In the genomic region with DNA sequence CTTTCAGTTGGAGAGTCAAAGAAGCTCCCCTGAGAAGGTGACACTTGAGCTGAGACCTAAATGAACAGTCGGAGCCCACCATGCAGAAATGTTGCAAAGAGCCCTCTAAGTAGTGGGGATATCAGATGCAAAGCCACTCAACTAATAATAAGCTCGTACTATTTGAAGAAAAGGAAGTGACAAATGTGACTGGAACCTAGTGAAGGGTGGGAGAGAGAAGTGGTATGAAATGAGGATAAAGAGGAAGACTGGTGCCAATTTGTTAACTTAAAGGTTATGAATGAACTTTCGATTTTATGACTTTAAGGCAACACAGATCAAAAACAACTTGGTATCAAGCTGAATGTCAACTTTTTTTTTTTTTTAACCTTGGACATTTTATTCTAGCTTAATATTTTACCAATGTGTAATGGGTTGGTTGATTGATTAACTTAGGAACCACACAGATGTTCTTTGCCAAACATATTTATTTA, we compare ENCODE assay signal across 9 cellular contexts. TPM values are rescaled to one million over a fixed set of nuclear protein-coding genes. Genes with fewer than 3 reads are reported as not detected.
A peak's percentile ranks its signal among the peaks of the same experiment; 100 is the strongest.
DNase-seq lines count a peak whose midpoint lies in the region; ATAC-seq, FAIRE-seq and TF ChIP-seq lines count a peak whose summit lies in the region.
"Had no signal": no experiment of that assay in that cellular context is flagged by ENCODE, and none has a peak within 500 bp of the region (broad histone marks: within the 10 kb centered on the region; RNA-seq: fewer than 3 reads in every experiment).

No MANE protein-coding gene starts in this region.

- TF ChIP-seq RAD21 in GM12878 (IDR thresholded peaks at IDR 0.05; ENCODE audit: insufficient read depth, low read depth, low read length) = no peak

- 9% methylated on average over 3 of the region's 3 CpGs for WGBS in GM12878 (ENCODE audit: insufficient coverage, insufficient replicate concordance, low lambda C conversion rate, missing lambda C conversion rate)

- H3K4me1 Mint-ChIP-seq in MCF 10A (ENCODE audit: insufficient read depth, unreplicated experiment) (peaks cover 22% of the 10 kb centered on the region), T-cell (peaks cover 35 to 51% (median 37%) of the 10 kb centered on the region in 3 donors)

- TF ChIP-seq POLR2A in breast epithelium (IDR thresholded peaks at IDR 0.05) (no peak), GM12878 (IDR thresholded peaks at IDR 0.05; ENCODE audit: low read depth, low read length) (no peak), uterus (IDR thresholded peaks at IDR 0.05) (no peak)

- H3K36me3 ChIP-seq in breast epithelium (no peaks in the 10 kb centered on the region), GM12878 (ENCODE audit: control insufficient read depth in 2 of 2, insufficient read depth in 2 of 2, low read length in 1 of 2) (no peaks in the 10 kb centered on the region; a peak in 1 of 4 replicates), uterus (no peaks in the 10 kb centered on the region)

- H2AFZ ChIP-seq in GM12878 (ENCODE audit: control insufficient read depth, low read depth, low read length) = peak overlapping the region; percentile 43

- RAD21 ChIA-PET in GM12878 (lab: Charles Lee; ENCODE audit: unreplicated experiment) = interaction anchor here (0.6 to 6.8 kb wide), 8 partner anchors 9 to 192 kb away, joined by 3 to 134 read pairs (median 4); a partner anchor contains a TSS

- H4K20me1 ChIP-seq in GM12878 (ENCODE audit: control insufficient read depth, insufficient read depth) = no peaks in the 10 kb centered on the region

- H3K9me3 Mint-ChIP-seq in MCF 10A (ENCODE audit: unreplicated experiment) (no peaks in the 10 kb centered on the region), T-cell (no peaks in the 10 kb centered on the region)

- peak; percentile 31 for FAIRE-seq in GM12878 (lab: Jason Lieb, UNC)

- H3K27ac Mint-ChIP-seq in MCF 10A (ENCODE audit: low read depth, unreplicated experiment) = peak overlapping the region; percentile 43
- no peak overlapping the region for H3K27ac Mint-ChIP-seq in T-cell

- DNase-seq in MCF 10A (ENCODE audit: unreplicated experiment) (no peak), breast epithelium (ENCODE audit: low spot score in 2 of 2) (no peak), GM12878 (ENCODE audit: low read depth, low spot score) (peak; percentile 55), uterus (no peak), T-cell (no peak), NCI-H526 treated with DMSO at 0.1 percent for 48 hours (lab: John Stamatoyannopoulos, UW) (no peak)
- DNase-seq: foreskin melanocyte had no signal

- no peaks in the 10 kb centered on the region for H3K27me3 ChIP-seq in breast epithelium
- no peaks in the 10 kb centered on the region for H3K27me3 ChIP-seq in GM12878 (replicated peaks in 1 of 2; ENCODE audit: control insufficient read depth in 2 of 2, insufficient read depth in 2 of 2, low read length in 1 of 2)
- H3K27me3 ChIP-seq in uterus = no peaks in the 10 kb centered on the region

- BruUV-seq in MCF 10A (replicated peaks; lab: Mats Ljungman, UMichigan) (no TSS peak), GM12878 (replicated peaks; lab: Mats Ljungman, UMichigan) (no TSS peak)

- H3K4me1 ChIP-seq in breast epithelium (no peaks in the 10 kb centered on the region), GM12878 (ENCODE audit: control insufficient read depth, insufficient read depth, low read length) (peaks cover 13% of the 10 kb centered on the region; the same call in 1 of the 2 replicates), uterus (peaks cover 4 to 8% of the 10 kb centered on the region in 2 donors)

- CTCF ChIA-PET in MCF 10A (lab: Yijun Ruan, JAX) (interaction anchor here (0.5 to 1.9 kb wide), 11 partner anchors 11 to 889 kb away, joined by 3 to 7 read pairs (median 4); no protein-coding TSS in a partner anchor), GM12878 (lab: Yijun Ruan, JAX) (interaction anchor here (0.5 to 6.2 kb wide), 8 partner anchors 9 to 900 kb away, joined by 3 to 74 read pairs (median 4); a partner anchor contains a TSS), T-cell (lab: Charles Lee) (interaction anchor here in 1 of 2 donors (0.6 to 1.1 kb wide), 3 partner anchors 12 to 22 kb away, joined by 3 read pairs; no protein-coding TSS in a partner anchor)

- ATAC-seq in HG03135 (IDR thresholded peaks at IDR 0.05; ENCODE audit: unreplicated experiment) (peak; percentile 45), GM12878 (peak; percentile 65), T-cell (replicated peaks in 1 of 4) (no peak), HG03439 (IDR thresholded peaks at IDR 0.05; ENCODE audit: unreplicated experiment) (no peak)

- H3K4me2 ChIP-seq in GM12878 (ENCODE audit: control insufficient read depth, insufficient read depth) = peak overlapping the region; percentile 92

- H3K36me3 Mint-ChIP-seq in MCF 10A (ENCODE audit: insufficient read depth, unreplicated experiment) (peaks cover 44% of the 10 kb centered on the region), T-cell (peaks cover 47% of the 10 kb centered on the region)

- SMC1A ChIA-PET in GM12878 (lab: Charles Lee; ENCODE audit: uncharacterized antibody, unreplicated experiment) = interaction anchor here (0.6 to 6.5 kb wide), 10 partner anchors 10 to 408 kb away, joined by 3 to 173 read pairs (median 5); a partner anchor contains a TSS

- TF ChIP-seq CTCF in MCF 10A (IDR thresholded peaks at IDR 0.05; ENCODE audit: unreplicated experiment) (no peak), breast epithelium (IDR thresholded peaks at IDR 0.05) (no peak), GM12878 (IDR thresholded peaks at IDR 0.05 in 2 of 3, conservative IDR thresholded peaks at IDR 0.05 in 1 of 3; ENCODE audit: control insufficient read depth in 2 of 3, extremely low read depth in 1 of 3, insufficient read depth in 1 of 3, low read depth in 3 of 3, low read length in 3 of 3) (no peak), uterus (IDR thresholded peaks at IDR 0.05) (no peak)

- H3K27ac ChIP-seq in breast epithelium (no peak overlapping the region), GM12878 (ENCODE audit: control insufficient read depth, insufficient read depth) (peak overlapping the region; percentile 87), uterus (peak overlapping the region; percentile 73 to 85)

- H3K27me3 Mint-ChIP-seq in MCF 10A (ENCODE audit: insufficient read depth, unreplicated experiment) (no peaks in the 10 kb centered on the region), T-cell (no peaks in the 10 kb centered on the region)

- peaks cover 53% of the 10 kb centered on the region for H3K79me2 ChIP-seq in GM12878 (ENCODE audit: control insufficient read depth, insufficient read depth, low read length)

- H3K9ac ChIP-seq in GM12878 (ENCODE audit: control insufficient read depth, insufficient read depth, low read length) = peak overlapping the region; percentile 46; the same call in 1 of the 2 replicates

- POLR2A ChIA-PET in MCF 10A (lab: Yijun Ruan, JAX) (interaction anchor here (0.7 to 6.2 kb wide), 5 partner anchors 9 to 903 kb away, joined by 3 to 93 read pairs (median 11); a partner anchor contains a TSS), GM12878 (lab: Charles Lee) (interaction anchor here (0.9 to 7.1 kb wide), 3 partner anchors 8 to 98 kb away, joined by 3 to 98 read pairs (median 4); a partner anchor contains a TSS), T-cell (lab: Charles Lee) (interaction anchor here in 1 of 2 donors (0.6 to 1.3 kb wide), 2 partner anchors 12 kb away, joined by 3 to 4 read pairs; no protein-coding TSS in a partner anchor)

- no peak for TF ChIP-seq EP300 in GM12878 (IDR thresholded peaks at IDR 0.05; ENCODE audit: borderline replicate concordance in 1 of 2, control insufficient read depth in 1 of 2, low read depth in 2 of 2, low read length in 2 of 2)

- intact Hi-C loops in MCF 10A (cut with micrococcal nuclease) = no loop called here
- intact Hi-C loops in breast epithelium (cut with DNase I; ENCODE audit: low total_unique reads) = no loop called here
- intact Hi-C loops in GM12878 (cut with micrococcal nuclease; ENCODE audit: unreplicated experiment) = loop anchor here (2.0 to 5.0 kb wide), 3 partner anchors 14 to 274 kb away; no protein-coding TSS in a partner anchor
- intact Hi-C loops in uterus (cut with DNase I; ENCODE audit: low total_unique reads) = no loop called here

- H3K4me3 Mint-ChIP-seq in MCF 10A (ENCODE audit: unreplicated experiment) (no peak overlapping the region), T-cell (no peak overlapping the region)

- H3K4me3 ChIP-seq in breast epithelium (no peak overlapping the region), GM12878 (peak overlapping the region; percentile 37; the same call in 1 of the 2 replicates), uterus (no peak overlapping the region)

- in situ Hi-C loops in GM12878 (cut with MboI) = loop anchor here (25.0 kb wide), 1 partner anchor 1049 kb away; no protein-coding TSS in a partner anchor

- H3K9me3 ChIP-seq in breast epithelium (no peaks in the 10 kb centered on the region), GM12878 (replicated peaks; ENCODE audit: control insufficient read depth, insufficient read depth, low read length) (peaks cover 2% of the 10 kb centered on the region; the same call in 1 of the 3 replicates), uterus (no peaks in the 10 kb centered on the region)

TF ChIP-seq in GM12878, 131 proteins besides CTCF, POLR2A, EP300 and RAD21 (continues in another document):
- no peak; a peak in 1 of 4 replicates for TF ChIP-seq IKZF2 (IDR thresholded peaks at IDR 0.05)
- TF ChIP-seq SPI1 (IDR thresholded peaks at IDR 0.05; ENCODE audit: borderline replicate concordance, insufficient read depth, low read depth, low read length) = peak; percentile 67; the same call in 1 of the 2 replicates

RNA-seq across cellular contexts. Expression of a gene that starts 14.7 kb away (rescaled TPM):
- total RNA-seq in MCF 10A (2022) (59.8 and 69.0 TPM in 2 replicates), breast epithelium (10 to 100 TPM; 21.0 to 40.0 (median 29.9) TPM), GM12878 (2014; rRNA removed) (17.9 and 22.4 TPM in 2 replicates), GM12878 (2014; rRNA removed; fragmentation: Illumina TruSeq; extraction: Trizol) (24.4 and 25.0 TPM in 2 replicates), GM12878 (2021) (24.9 and 25.7 TPM in 2 replicates), uterus (10 to 100 TPM; 25.6 to 64.9 (median 49.9) TPM), T-cell (10 to 100 TPM; 14.2 to 19.4 (median 18.3) TPM)
- total RNA-seq in GM12878 (2013; cell fraction: nucleolus; rRNA removed) = 211 and 228 TPM in 2 replicates
- polyA plus RNA-seq in GM12878 (2011; ENCODE audit: low read depth) = 7.9 TPM
- polyA plus RNA-seq in GM12878 (2011; rRNA removed) (48.5 and 90.0 TPM in 2 replicates), GM12878 (2014; fragmentation: Illumina TruSeq; extraction: Trizol) (19.4 and 23.2 TPM in 2 replicates), GM12878 (2014; fragmentation: Nextera tagmentation; extraction: Ambion mirVana) (100 to 1,000 TPM in 1 of 2 experiments, 10 to 100 TPM in 1; 97.0 to 112 TPM), GM12878 (2014; rRNA removed) (19.8 and 32.5 TPM in 2 replicates), GM12878 (2016; fragmentation: Nextera tagmentation; extraction: Ambion mirVana) (10 to 100 TPM; 70.0 to 83.0 TPM)
- polyA plus RNA-seq in GM12878 (2011; cell fraction: cytosol; rRNA removed) = 6.5 and 7.6 TPM in 2 replicates
- polyA plus RNA-seq in GM12878 (2011; cell fraction: nucleus; rRNA removed) = 45.0 and 45.9 TPM in 2 replicates
- 30.5 and 33.0 TPM in 2 replicates for polyA plus RNA-seq in GM12878 (2012)
- 20.7 and 26.6 TPM in 2 replicates for polyA minus RNA-seq in GM12878 (2011; rRNA and poly(A)+ RNA removed)
- polyA minus RNA-seq in GM12878 (2011; cell fraction: cytosol; rRNA and poly(A)+ RNA removed) = 7.5 and 13.2 TPM in 2 replicates
- polyA minus RNA-seq in GM12878 (2011; cell fraction: nucleus; rRNA and poly(A)+ RNA removed) = 73.3 and 111 TPM in 2 replicates

Comparison
In these comparisons a context has a peak if more than half of its experiments do, and no peak if none do; other contexts are left out.
1. H3K27ac ChIP-seq: peak in GM12878 (single experiment) and uterus (2 of 2); none in breast epithelium (0 of 2).
2. ATAC-seq: peak in HG03135 (single experiment) and GM12878 (single experiment); none in T-cell (0 of 4) and HG03439 (single experiment).